Comparison of ENCODE assay signal across 18 cellular contexts in the genomic region with DNA sequence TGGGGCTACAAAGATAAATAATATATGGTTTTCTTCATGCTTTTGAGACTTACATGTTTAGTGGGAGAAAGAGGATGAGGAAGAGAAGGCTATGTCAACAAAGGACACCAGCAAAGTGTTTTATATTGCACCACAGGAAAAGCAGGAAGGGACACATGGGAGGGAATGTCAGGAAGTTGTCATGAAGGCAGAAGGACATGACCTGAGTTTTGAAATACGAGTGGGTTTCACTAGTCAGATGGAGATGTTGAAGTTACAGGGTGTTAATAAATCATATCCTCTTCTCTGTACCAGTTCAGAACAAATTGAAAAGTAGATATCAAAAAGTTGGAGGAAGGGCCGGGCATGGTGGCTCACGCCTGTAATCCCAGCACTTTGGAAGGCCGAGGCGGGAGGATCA. TPM values are rescaled to one million over a fixed set of nuclear protein-coding genes. Genes with fewer than 3 reads are reported as not detected.
DNase-seq lines count a peak whose midpoint lies in the region; ATAC-seq and TF ChIP-seq lines count a peak whose summit lies in the region.
"Had no signal": no experiment of that assay in that cellular context is flagged by ENCODE, and none has a peak within 500 bp of the region (broad histone marks: within the 10 kb centered on the region; RNA-seq: fewer than 3 reads in every experiment).

No MANE protein-coding gene starts in this region.

- TF ChIP-seq CTCF in NB4 (IDR thresholded peaks at IDR 0.05; ENCODE audit: low read depth, low read length) = no peak
- no peak for TF ChIP-seq CTCF in spleen (IDR thresholded peaks at IDR 0.05 in 8 of 11, conservative IDR thresholded peaks at IDR 0.05 in 3 of 11)
- no peak for TF ChIP-seq CTCF in dorsolateral prefrontal cortex (IDR thresholded peaks at IDR 0.05 in 54 of 56, conservative IDR thresholded peaks at IDR 0.05 in 2 of 56; ENCODE audit: low read depth in 1 of 56, partially characterized antibody in 56 of 56)

- no peaks in the 10 kb centered on the region for H3K9me3 ChIP-seq in spleen
- H3K9me3 ChIP-seq: BLaER1, MG63 had no signal

- DNase-seq in SIG-M5 treated with dmso at 0.1 percent for 504 hours (lab: John Stamatoyannopoulos, UW; ENCODE audit: unreplicated experiment) = peak; percentile 66
- DNase-seq in SIG-M5 (lab: John Stamatoyannopoulos, UW) = no peak
- DNase-seq in NB4 (ENCODE audit: low read depth) = peak; percentile 26
- peak; percentile 16 to 63 for DNase-seq in dermis microvascular lymphatic vessel endothelial cell (ENCODE audit: low read depth in 2 of 2)
- DNase-seq in spleen = no peak
- no peak for DNase-seq in dorsolateral prefrontal cortex
- DNase-seq: 8988T, COR-L47, MG63, NCI-H1417, NCI-H2029, NCI-H2171, NCI-H446, NCI-H774, PC-9 had no signal

- H3K36me3 ChIP-seq in spleen = no peaks in the 10 kb centered on the region
- H3K36me3 ChIP-seq: BLaER1, MG63 had no signal

- TF ChIP-seq POLR2A in NB4 (IDR thresholded peaks at IDR 0.05; ENCODE audit: extremely low read depth, insufficient read length) (no peak), spleen (IDR thresholded peaks at IDR 0.05) (no peak)

- intact Hi-C loops in spleen (cut with DNase I; ENCODE audit: low total_unique reads) (no loop called here), dorsolateral prefrontal cortex (cut with DNase I) (no loop called here)

- H3K27me3 ChIP-seq in spleen (replicated peaks in 1 of 7) (no peaks in the 10 kb centered on the region), dorsolateral prefrontal cortex (no peaks in the 10 kb centered on the region)
- H3K27me3 ChIP-seq: BLaER1, MG63 had no signal

- H3K27ac ChIP-seq in spleen (peak overlapping the region; percentile 2 to 74 (median 64)), dorsolateral prefrontal cortex (no peak overlapping the region)
- H3K27ac ChIP-seq: BLaER1, PC-9 had no signal

- no peak for ATAC-seq in GM21447 (IDR thresholded peaks at IDR 0.05; ENCODE audit: unreplicated experiment)
- no peak for ATAC-seq in GM21526 (IDR thresholded peaks at IDR 0.05; ENCODE audit: low FRiP score, unreplicated experiment)

- H3K4me3 ChIP-seq in NB4 (ENCODE audit: low read depth, low read length) = no peak overlapping the region
- H3K4me3 ChIP-seq in spleen = no peak overlapping the region
- no peak overlapping the region for H3K4me3 ChIP-seq in dorsolateral prefrontal cortex
- H3K4me3 ChIP-seq: BLaER1, MG63, PC-9 had no signal

- WGBS in spleen, 5 donors = 53 to 74% (median 66%) methylated on average over 5 of the region's 5 CpGs

- peaks cover 2 to 49% (median 13%) of the 10 kb centered on the region in 6 donors for H3K4me1 ChIP-seq in spleen
- H3K4me1 ChIP-seq: BLaER1 had no signal

RNA-seq across cellular contexts. Expression of gene AGO1, which starts 18.2 kb away (rescaled TPM):
- total RNA-seq in dermis microvascular lymphatic vessel endothelial cell = 9.2 and 12.5 TPM in 2 replicates
- 10 to 100 TPM; 27.4 to 38.2 (median 32.4) TPM for total RNA-seq in spleen
- polyA plus RNA-seq in spleen = 1 to 10 TPM; 2.3 to 4.3 (median 2.9) TPM
- 10 to 100 TPM; 37.9 to 56.3 (median 44.8) TPM for total RNA-seq in dorsolateral prefrontal cortex

RNA-seq across cellular contexts. Expression of gene AGO4, which starts 57.0 kb away (rescaled TPM):
- total RNA-seq in dermis microvascular lymphatic vessel endothelial cell (28.0 and 42.9 TPM in 2 replicates), spleen (10 to 100 TPM; 25.2 to 73.3 (median 33.9) TPM), dorsolateral prefrontal cortex (10 to 100 TPM; 11.9 to 30.3 (median 19.3) TPM)
- 10 to 100 TPM in 1 of 3 donors, 1 to 10 TPM in 2; 6.4 to 11.1 (median 7.7) TPM for polyA plus RNA-seq in spleen

Comparison
In these comparisons a context has a peak if more than half of its experiments do, and no peak if none do; other contexts are left out.
1. DNase-seq: peak in SIG-M5 treated with dmso at 0.1 percent for 504 hours (single experiment), NB4 (single experiment) and dermis microvascular lymphatic vessel endothelial cell (2 of 2); none in SIG-M5 (single experiment), spleen (single experiment) and dorsolateral prefrontal cortex (0 of 10).
2. H3K27ac ChIP-seq: peak in spleen (8 of 8); none in dorsolateral prefrontal cortex (0 of 59).